ENCODE assay signal across 8 cellular contexts in genomic region chr4:5465529-5465928, GRCh38.
"Had no signal": no experiment of that assay in that cellular context is flagged by ENCODE, and none has a peak within 500 bp of the region (broad histone marks: within the 10 kb centered on the region; RNA-seq: fewer than 3 reads in every experiment).

No MANE protein-coding gene starts in this region.

- H3K36me3 ChIP-seq: HAP-1 had no signal

- ATAC-seq: HCT116, HepG2 had no signal

- H3K9me3 ChIP-seq: HAP-1 had no signal

- H3K4me1 ChIP-seq: HAP-1 had no signal

- FAIRE-seq: HepG2 had no signal

- DNase-seq: GM23248, GOT3, H7, HFFc6 had no signal

- H3K4me3 ChIP-seq: GM23248, HAP-1 had no signal

- H3K27ac ChIP-seq: GM23248, HL-60 had no signal

- H2AFZ ChIP-seq: GM23248 had no signal
